In genomic region chr6:33929575-33930288, GRCh38 we compare ENCODE assay signal across 20 cellular contexts.
DNase-seq lines count a peak whose midpoint lies in the region; ATAC-seq, FAIRE-seq and TF ChIP-seq lines count a peak whose summit lies in the region.
"Had no signal": no experiment of that assay in that cellular context is flagged by ENCODE, and none has a peak within 500 bp of the region (broad histone marks: within the 10 kb centered on the region; RNA-seq: fewer than 3 reads in every experiment).

No MANE protein-coding gene starts in this region.

- CTCF ChIA-PET in mammary epithelial cell (lab: Charles Lee; ENCODE audit: low non-redundant PET), result no interaction called here

- no peak overlapping the region for H3K4me2 ChIP-seq in mammary epithelial cell (ENCODE audit: insufficient read depth, low read depth, low read length)

- intact Hi-C loops in mammary epithelial cell (cut with micrococcal nuclease), result no loop called here

- TF ChIP-seq CTCF in mammary epithelial cell (conservative IDR thresholded peaks at IDR 0.05 in 1 of 2, IDR thresholded peaks at IDR 0.05 in 1 of 2; ENCODE audit: extremely low read depth in 1 of 2, insufficient read depth in 1 of 2, low read depth in 1 of 2, low read length in 2 of 2), result no peak

- no peaks in the 10 kb centered on the region for H4K20me1 ChIP-seq in mammary epithelial cell (ENCODE audit: insufficient read depth, low read length)

- peaks cover 14% of the 10 kb centered on the region for H3K4me1 Mint-ChIP-seq in memory B cell
- H3K4me1 Mint-ChIP-seq: T-cell had no signal

- H3K4me3 Mint-ChIP-seq in memory B cell, result no peak overlapping the region
- H3K4me3 Mint-ChIP-seq: CD4-positive, CD25-positive, alpha-beta regulatory T cell; T-cell; WTC11 had no signal

- dilution Hi-C loops in mammary epithelial cell (cut with HindIII; ENCODE audit: low sequenced_read_pairs), result loop anchor here (5.0 kb wide), 2 partner anchors 77 to 108 kb away; no protein-coding TSS in a partner anchor

- no peaks in the 10 kb centered on the region for H3K4me1 ChIP-seq in mammary epithelial cell (ENCODE audit: insufficient read depth, low read length)
- H3K4me1 ChIP-seq: ascending aorta had no signal

- FAIRE-seq in GM12891 (lab: Jason Lieb, UNC), result peak; percentile 38
- FAIRE-seq: frontal cortex, RCC 7860 had no signal

- H3K36me3 ChIP-seq in mammary epithelial cell (ENCODE audit: insufficient read depth, low read length), result no peaks in the 10 kb centered on the region
- H3K36me3 ChIP-seq: ascending aorta, tibial artery had no signal

- DNase-seq in DMS53 (lab: John Stamatoyannopoulos, UW) (peak; percentile 20), DMS53 treated with DMSO at 0.1 percent for 48 hours (lab: John Stamatoyannopoulos, UW; ENCODE audit: unreplicated experiment) (no peak), GM12891 (ENCODE audit: insufficient read length, low spot score) (no peak), NCI-H446 (lab: John Stamatoyannopoulos, UW) (peak; percentile 43 to 80), memory B cell (ENCODE audit: low spot score in 2 of 2) (no peak), AG20443 (ENCODE audit: low spot score) (no peak), hypothalamus (lab: John Stamatoyannopoulos, UW) (no peak), mammary epithelial cell (no peak)
- DNase-seq: activated gamma-delta T cell treated with Interleukin-2 at 50 U/mL for 16 hours; CD4-positive, CD25-positive, alpha-beta regulatory T cell; MM.1S; stimulated activated CD4-positive, alpha-beta T cell treated with anti-CD3 and anti-CD28 coated beads, Interleukin-4, amount 100 ng/mL, for 24 hours; T-cell; tibial artery had no signal

- H3K4me3 ChIP-seq in mammary epithelial cell (replicated peaks in 1 of 3; ENCODE audit: insufficient read depth in 1 of 3, low read depth in 2 of 3, low read length in 3 of 3), result no peak overlapping the region
- H3K4me3 ChIP-seq: ascending aorta, tibial artery had no signal

- no TSS peak for BruUV-seq in mammary epithelial cell (replicated peaks; lab: Mats Ljungman, UMichigan)

- no peak for TF ChIP-seq POLR2A in GM12891 (IDR thresholded peaks at IDR 0.05; ENCODE audit: low read depth, low read length)

- no peaks in the 10 kb centered on the region for H3K27me3 ChIP-seq in mammary epithelial cell (ENCODE audit: insufficient read depth, low read length)
- H3K27me3 ChIP-seq: ascending aorta had no signal

- H3K79me2 ChIP-seq in mammary epithelial cell (ENCODE audit: insufficient read depth, low read length), result no peaks in the 10 kb centered on the region

- H3K36me3 Mint-ChIP-seq in memory B cell, result no peaks in the 10 kb centered on the region
- H3K36me3 Mint-ChIP-seq: T-cell had no signal

- no peaks in the 10 kb centered on the region for H3K9me3 Mint-ChIP-seq in memory B cell
- H3K9me3 Mint-ChIP-seq: T-cell had no signal

- H3K27me3 Mint-ChIP-seq in memory B cell, result peaks cover 18% of the 10 kb centered on the region
- H3K27me3 Mint-ChIP-seq: T-cell had no signal

- H3K9me3 ChIP-seq in mammary epithelial cell (replicated peaks; ENCODE audit: insufficient read depth, low read length), result no peaks in the 10 kb centered on the region
- H3K9me3 ChIP-seq: ascending aorta, tibial artery had no signal

- no peak overlapping the region for H3K9ac ChIP-seq in mammary epithelial cell (ENCODE audit: insufficient read depth, low read length)

- peak; percentile 52 for ATAC-seq in memory B cell (ENCODE audit: low read depth)
- ATAC-seq: HCT116, T-cell, WTC11 had no signal

- in situ Hi-C loops in mammary epithelial cell (cut with MboI; ENCODE audit: low sequenced_read_pairs in 2 of 2), result no loop called here

- H2AFZ ChIP-seq in mammary epithelial cell (ENCODE audit: low read depth, low read length), result no peak overlapping the region

- H3K27ac Mint-ChIP-seq in memory B cell, result no peak overlapping the region
- H3K27ac Mint-ChIP-seq: T-cell, WTC11 had no signal

- no peak overlapping the region for H3K27ac ChIP-seq in mammary epithelial cell (ENCODE audit: insufficient read depth, low read depth, low read length)
- H3K27ac ChIP-seq: 22Rv1, ascending aorta, tibial artery had no signal

- 65% methylated on average over 9 of the region's 9 CpGs for WGBS in mammary epithelial cell (ENCODE audit: low coverage, missing lambda C conversion rate)

TF ChIP-seq in GM12891, 5 proteins besides CTCF, POLR2A, EP300 and RAD21:
- TF ChIP-seq SPI1 (IDR thresholded peaks at IDR 0.05; ENCODE audit: low read depth, low read length) (no peak), POLR2AphosphoS5 (IDR thresholded peaks at IDR 0.05; ENCODE audit: low read depth, low read length) (no peak), PAX5 (IDR thresholded peaks at IDR 0.05; ENCODE audit: insufficient read depth, low read length, severe bottlenecking) (no peak), TAF1 (IDR thresholded peaks at IDR 0.05; ENCODE audit: low read depth, low read length) (no peak), POU2F2 (IDR thresholded peaks at IDR 0.05; ENCODE audit: low read depth, low read length) (no peak)

Comparison
In these comparisons a context has a peak if more than half of its experiments do, and no peak if none do; other contexts are left out.
1. DNase-seq: peak in DMS53 (single experiment) and NCI-H446 (2 of 2); none in DMS53 treated with DMSO at 0.1 percent for 48 hours (single experiment), GM12891 (single experiment), memory B cell (0 of 2), AG20443 (single experiment), hypothalamus (0 of 51) and mammary epithelial cell (single experiment).